In genomic region chr7:101146-101545, GRCh38 we compare ENCODE assay signal across 25 cellular contexts.
A peak's percentile ranks its signal among the peaks of the same experiment; 100 is the strongest.
DNase-seq lines count a peak whose midpoint lies in the region; ATAC-seq and TF ChIP-seq lines count a peak whose summit lies in the region.
"Had no signal": no experiment of that assay in that cellular context is flagged by ENCODE, and none has a peak within 500 bp of the region (broad histone marks: within the 10 kb centered on the region; RNA-seq: fewer than 3 reads in every experiment).

No MANE protein-coding gene starts in this region.

- H3K9ac ChIP-seq in HUES6 (ENCODE audit: low read length), result no peak overlapping the region

- no peak for TF ChIP-seq CTCF in chondrocyte (IDR thresholded peaks at IDR 0.05)

- DNase-seq in chondrocyte (ENCODE audit: low spot score) (no peak), HT-29 (ENCODE audit: low spot score) (no peak), NCI-H2227 treated with DMSO at 0.1 percent for 48 hours (lab: John Stamatoyannopoulos, UW) (no peak)
- no peak for DNase-seq in activated CD4-positive, alpha-beta T cell treated with anti-CD3 and anti-CD28 coated beads, Interleukin-2, amount 50 U/mL, for 48 hours
- DNase-seq: activated naive CD8-positive, alpha-beta T cell treated with anti-CD3 and anti-CD28 coated beads, Interleukin-2, amount 50 U/mL, for 24 hours; activated T-cell treated with anti-CD3 and anti-CD28 coated beads, Interleukin-2, amount 50 U/mL, for 4 hours; cerebellar nuclear complex; effector CD8-positive, alpha-beta T cell; left cardiac atrium; NCI-H1105; NCI-H187 treated with DMSO at 0.1 percent for 48 hours; NCI-H2171 treated with DMSO at 0.1 percent for 48 hours; NCI-H526; psoas muscle; stimulated activated CD4-positive, alpha-beta T cell treated with anti-CD3 and anti-CD28 coated beads, Interleukin-15, amount 100 ng/mL, for 24 hours; stimulated activated naive CD8-positive, alpha-beta T cell treated with anti-CD3 and anti-CD28 coated beads, Interleukin-15, Interleukin-2, amounts not matched to agents 100 U/mL and 50 U/mL, for 24 hours; T-helper 2 cell had no signal

- no peaks in the 10 kb centered on the region for H3K27me3 ChIP-seq in ACC112 (ENCODE audit: insufficient read depth, low read length)
- H3K27me3 ChIP-seq in HUES6 (ENCODE audit: control insufficient read depth, insufficient read depth, low read length), result no peaks in the 10 kb centered on the region
- H3K27me3 ChIP-seq: body of pancreas had no signal

- H3K27me3 Mint-ChIP-seq in chondrocyte (ENCODE audit: low read depth), result peaks cover 9% of the 10 kb centered on the region

- ATAC-seq in GM19351 (IDR thresholded peaks at IDR 0.05; ENCODE audit: unreplicated experiment), result no peak
- ATAC-seq: activated naive CD8-positive, alpha-beta T cell treated with anti-CD3 and anti-CD28 coated beads, Interleukin-2, amount 50 U/mL, for 24 hours; activated T-cell treated with anti-CD3 and anti-CD28 coated beads, Interleukin-2, amount 50 U/mL, for 4 hours; body of pancreas; K562; left cardiac atrium; psoas muscle; stimulated activated naive CD8-positive, alpha-beta T cell treated with anti-CD3 and anti-CD28 coated beads, Interleukin-15, Interleukin-2, amounts not matched to agents 100 U/mL and 50 U/mL, for 24 hours had no signal

- 92% methylated on average over 3 to 4 of the region's 4 CpGs for WGBS in mesodermal cell (ENCODE audit: insufficient coverage in 2 of 2), 2 experiments

- H3K36me3 ChIP-seq in ACC112 (ENCODE audit: insufficient read depth, low read length) (no peaks in the 10 kb centered on the region), HUES6 (ENCODE audit: control insufficient read depth, insufficient read depth, low read length) (no peaks in the 10 kb centered on the region), mesodermal cell (ENCODE audit: control insufficient read depth, insufficient read depth, low read length) (no peaks in the 10 kb centered on the region)
- H3K36me3 ChIP-seq: HAP-1, thoracic aorta had no signal

- peak overlapping the region; percentile 67 for H3K27ac Mint-ChIP-seq in chondrocyte (ENCODE audit: unreplicated experiment)
- H3K27ac Mint-ChIP-seq: activated naive CD8-positive, alpha-beta T cell treated with anti-CD3 and anti-CD28 coated beads, Interleukin-2, amount 50 U/mL, for 24 hours had no signal

- H3K27ac ChIP-seq in ACC112 (ENCODE audit: low read depth, low read length), result peak overlapping the region; percentile 76
- H3K27ac ChIP-seq in HUES6 (ENCODE audit: low read depth, low read length), result peak overlapping the region; percentile 37; the same call in 1 of the 2 replicates
- peak overlapping the region; percentile 77 for H3K27ac ChIP-seq in mesodermal cell (ENCODE audit: low read depth, low read length, severe bottlenecking)
- H3K27ac ChIP-seq: body of pancreas, psoas muscle, thoracic aorta had no signal

- H3K9me3 Mint-ChIP-seq in chondrocyte (ENCODE audit: low read depth), result no peaks in the 10 kb centered on the region
- H3K9me3 Mint-ChIP-seq: activated naive CD8-positive, alpha-beta T cell treated with anti-CD3 and anti-CD28 coated beads, Interleukin-2, amount 50 U/mL, for 24 hours had no signal

- H3K36me3 Mint-ChIP-seq in chondrocyte (ENCODE audit: low read depth), result no peaks in the 10 kb centered on the region

- H2AFZ ChIP-seq in ACC112 (ENCODE audit: low read length, unreplicated experiment), result no peak overlapping the region

- H3K9me3 ChIP-seq in HUES6 (ENCODE audit: control insufficient read depth, insufficient read depth, low read depth, low read length), result peaks cover 9% of the 10 kb centered on the region; the same call in 1 of the 2 replicates
- H3K9me3 ChIP-seq in mesodermal cell (ENCODE audit: control insufficient read depth, low read length), result peaks cover 4% of the 10 kb centered on the region
- H3K9me3 ChIP-seq: body of pancreas, HAP-1 had no signal

- H3K4me3 Mint-ChIP-seq in chondrocyte (ENCODE audit: unreplicated experiment), result no peak overlapping the region
- H3K4me3 Mint-ChIP-seq: activated naive CD8-positive, alpha-beta T cell treated with anti-CD3 and anti-CD28 coated beads, Interleukin-2, amount 50 U/mL, for 24 hours; activated T-cell treated with anti-CD3 and anti-CD28 coated beads, Interleukin-2, amount 50 U/mL, for 4 hours had no signal

- peaks cover 23% of the 10 kb centered on the region for H3K4me1 Mint-ChIP-seq in chondrocyte (ENCODE audit: low read depth)
- H3K4me1 Mint-ChIP-seq: activated naive CD8-positive, alpha-beta T cell treated with anti-CD3 and anti-CD28 coated beads, Interleukin-2, amount 50 U/mL, for 24 hours had no signal

- peaks cover 32% of the 10 kb centered on the region for H3K4me1 ChIP-seq in ACC112 (ENCODE audit: control insufficient read depth, insufficient read depth, low read length, unreplicated experiment)
- peaks cover 35% of the 10 kb centered on the region for H3K4me1 ChIP-seq in HUES6 (ENCODE audit: control insufficient read depth, insufficient read depth, low read length)
- H3K4me1 ChIP-seq in mesodermal cell (ENCODE audit: control insufficient read depth, insufficient read depth, low read length, poor library complexity, severe bottlenecking), result peaks cover 15% of the 10 kb centered on the region
- H3K4me1 ChIP-seq: body of pancreas, HAP-1, psoas muscle had no signal

- H3K79me2 ChIP-seq in ACC112 (ENCODE audit: control insufficient read depth, insufficient read depth, low read length, unreplicated experiment), result no peaks in the 10 kb centered on the region

- H3K4me3 ChIP-seq in ACC112 (ENCODE audit: low read depth, low read length) (no peak overlapping the region), HUES6 (ENCODE audit: low read depth, low read length) (no peak overlapping the region), mesodermal cell (ENCODE audit: extremely low read depth, insufficient read depth, low read length, poor library complexity, severe bottlenecking) (no peak overlapping the region)
- H3K4me3 ChIP-seq: body of pancreas, HAP-1, K562, psoas muscle, thoracic aorta had no signal
